ENCODE assay signal across 20 cellular contexts in genomic region chr3:191120447-191121304, GRCh38.
DNase-seq lines count a peak whose midpoint lies in the region; ATAC-seq lines count a peak whose summit lies in the region.
"Had no signal": no experiment of that assay in that cellular context is flagged by ENCODE, and none has a peak within 500 bp of the region (broad histone marks: within the 10 kb centered on the region; RNA-seq: fewer than 3 reads in every experiment).

No MANE protein-coding gene starts in this region.

- H3K4me1 Mint-ChIP-seq in activated naive CD8-positive, alpha-beta T cell treated with anti-CD3 and anti-CD28 coated beads for 36 hours, result no peaks in the 10 kb centered on the region

- H3K9me3 Mint-ChIP-seq in activated naive CD8-positive, alpha-beta T cell treated with anti-CD3 and anti-CD28 coated beads for 36 hours, result no peaks in the 10 kb centered on the region
- H3K9me3 Mint-ChIP-seq: stimulated activated naive CD8-positive, alpha-beta T cell treated with anti-CD3 and anti-CD28 coated beads, Interleukin-15, Interleukin-2, amounts not matched to agents 100 ng/mL and 50 ng/mL, for 24 hours had no signal

- DNase-seq in left kidney (ENCODE audit: low read depth, low spot score) (peak; percentile 6), OCI-M1 (lab: John Stamatoyannopoulos, UW) (no peak), AML-193 (lab: John Stamatoyannopoulos, UW) (no peak)
- DNase-seq in activated naive CD8-positive, alpha-beta T cell treated with anti-CD3 and anti-CD28 coated beads for 36 hours, result no peak
- DNase-seq: activated CD8-positive, alpha-beta memory T cell treated with anti-CD3 and anti-CD28 coated beads, Interleukin-2, amount 50 U/mL, for 4 hours; effector CD8-positive, alpha-beta T cell; left ventricle myocardium superior; NCI-H1092 treated with DMSO at 0.1 percent for 48 hours; NCI-H2171 treated with DMSO at 0.1 percent for 48 hours; NK-92 treated with Interleukin-12 subunit alpha and Interleukin-12 subunit beta, amount 100 ng/mL, for 24 hours; posterior cingulate gyrus; SHP77 treated with DMSO at 0.1 percent for 48 hours had no signal

- no peak overlapping the region for H3K27ac Mint-ChIP-seq in activated naive CD8-positive, alpha-beta T cell treated with anti-CD3 and anti-CD28 coated beads for 36 hours
- H3K27ac Mint-ChIP-seq: activated naive CD8-positive, alpha-beta T cell; B cell; stimulated activated naive CD8-positive, alpha-beta T cell treated with anti-CD3 and anti-CD28 coated beads, Interleukin-15, Interleukin-2, amounts not matched to agents 100 ng/mL and 50 ng/mL, for 24 hours had no signal

- H3K4me3 Mint-ChIP-seq in activated naive CD8-positive, alpha-beta T cell treated with anti-CD3 and anti-CD28 coated beads for 36 hours, result no peak overlapping the region
- H3K4me3 Mint-ChIP-seq: activated naive CD8-positive, alpha-beta T cell; B cell; stimulated activated naive CD8-positive, alpha-beta T cell treated with anti-CD3 and anti-CD28 coated beads, Interleukin-15, Interleukin-2, amounts not matched to agents 100 ng/mL and 50 ng/mL, for 24 hours had no signal

- H3K36me3 Mint-ChIP-seq in activated naive CD8-positive, alpha-beta T cell treated with anti-CD3 and anti-CD28 coated beads for 36 hours, result no peaks in the 10 kb centered on the region
- H3K36me3 Mint-ChIP-seq: activated naive CD8-positive, alpha-beta T cell had no signal

- no peaks in the 10 kb centered on the region for H3K27me3 Mint-ChIP-seq in activated naive CD8-positive, alpha-beta T cell treated with anti-CD3 and anti-CD28 coated beads for 36 hours
- H3K27me3 Mint-ChIP-seq: activated naive CD8-positive, alpha-beta T cell; stimulated activated naive CD8-positive, alpha-beta T cell treated with anti-CD3 and anti-CD28 coated beads, Interleukin-15, Interleukin-2, amounts not matched to agents 100 ng/mL and 50 ng/mL, for 24 hours had no signal

- peak; percentile 58 for ATAC-seq in GM19025 (IDR thresholded peaks at IDR 0.05; ENCODE audit: low read depth, unreplicated experiment)
- ATAC-seq in GM21786 (IDR thresholded peaks at IDR 0.05; ENCODE audit: unreplicated experiment), result peak; percentile 59
- ATAC-seq in HG03175 (IDR thresholded peaks at IDR 0.05; ENCODE audit: unreplicated experiment), result peak; percentile 79
- ATAC-seq in GM19023 (IDR thresholded peaks at IDR 0.05; ENCODE audit: unreplicated experiment), result no peak
- ATAC-seq: activated CD4-positive, CD25-positive, alpha-beta regulatory T cell treated with anti-CD3 and anti-CD28 coated beads, Interleukin-2, amount 50 U/mL, for 24 hours; left ventricle myocardium superior had no signal
